1 cellular context compared by ENCODE assay signal in genomic region chr18:49020129-49020528, GRCh38.
TF ChIP-seq lines count a peak whose summit lies in the region.

No MANE protein-coding gene starts in this region.

TF ChIP-seq in HepG2, 621 proteins besides CTCF, POLR2A, EP300 and RAD21 (continued from another document):
- TF ChIP-seq, protein P1, sequence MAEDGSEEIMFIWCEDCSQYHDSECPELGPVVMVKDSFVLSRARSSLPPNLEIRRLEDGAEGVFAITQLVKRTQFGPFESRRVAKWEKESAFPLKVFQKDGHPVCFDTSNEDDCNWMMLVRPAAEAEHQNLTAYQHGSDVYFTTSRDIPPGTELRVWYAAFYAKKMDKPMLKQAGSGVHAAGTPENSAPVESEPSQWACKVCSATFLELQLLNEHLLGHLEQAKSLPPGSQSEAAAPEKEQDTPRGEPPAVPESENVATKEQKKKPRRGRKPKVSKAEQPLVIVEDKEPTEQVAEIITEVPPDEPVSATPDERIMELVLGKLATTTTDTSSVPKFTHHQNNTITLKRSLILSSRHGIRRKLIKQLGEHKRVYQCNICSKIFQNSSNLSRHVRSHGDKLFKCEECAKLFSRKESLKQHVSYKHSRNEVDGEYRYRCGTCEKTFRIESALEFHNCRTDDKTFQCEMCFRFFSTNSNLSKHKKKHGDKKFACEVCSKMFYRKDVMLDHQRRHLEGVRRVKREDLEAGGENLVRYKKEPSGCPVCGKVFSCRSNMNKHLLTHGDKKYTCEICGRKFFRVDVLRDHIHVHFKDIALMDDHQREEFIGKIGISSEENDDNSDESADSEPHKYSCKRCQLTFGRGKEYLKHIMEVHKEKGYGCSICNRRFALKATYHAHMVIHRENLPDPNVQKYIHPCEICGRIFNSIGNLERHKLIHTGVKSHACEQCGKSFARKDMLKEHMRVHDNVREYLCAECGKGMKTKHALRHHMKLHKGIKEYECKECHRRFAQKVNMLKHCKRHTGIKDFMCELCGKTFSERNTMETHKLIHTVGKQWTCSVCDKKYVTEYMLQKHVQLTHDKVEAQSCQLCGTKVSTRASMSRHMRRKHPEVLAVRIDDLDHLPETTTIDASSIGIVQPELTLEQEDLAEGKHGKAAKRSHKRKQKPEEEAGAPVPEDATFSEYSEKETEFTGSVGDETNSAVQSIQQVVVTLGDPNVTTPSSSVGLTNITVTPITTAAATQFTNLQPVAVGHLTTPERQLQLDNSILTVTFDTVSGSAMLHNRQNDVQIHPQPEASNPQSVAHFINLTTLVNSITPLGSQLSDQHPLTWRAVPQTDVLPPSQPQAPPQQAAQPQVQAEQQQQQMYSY (CRISPR knock-in tag; IDR thresholded peaks at IDR 0.05) = no peak
